Comparison of ENCODE assay signal across 39 cellular contexts in the genomic region with DNA sequence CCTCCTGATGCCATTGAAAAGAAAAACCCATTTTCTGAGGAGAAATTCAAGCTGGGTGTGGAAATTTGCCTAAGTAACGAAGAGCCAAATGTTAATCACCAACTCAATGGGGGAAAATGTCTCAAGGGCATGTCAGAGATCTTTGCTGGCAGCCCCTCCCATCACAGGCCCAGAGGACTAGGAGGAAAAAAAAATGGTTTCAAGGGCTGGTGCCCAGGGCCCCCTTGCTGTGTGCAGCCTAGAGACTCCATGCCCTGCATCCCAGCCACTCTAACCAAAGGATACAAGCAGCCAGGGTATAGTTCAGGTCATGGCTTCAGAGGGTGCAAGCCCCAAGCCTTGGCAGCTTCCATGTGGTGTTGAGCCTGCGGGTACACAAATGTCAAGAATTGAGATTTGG.
"Had no signal": no experiment of that assay in that cellular context is flagged by ENCODE, and none has a peak within 500 bp of the region (broad histone marks: within the 10 kb centered on the region; RNA-seq: fewer than 3 reads in every experiment).

No MANE protein-coding gene starts in this region.

- H3K4me1 Mint-ChIP-seq: activated naive CD4-positive, alpha-beta T cell treated with anti-CD3 and anti-CD28 coated beads, Interleukin-2, amount 10 ng/mL, durations not matched to agents 7 days and 5 days; activated naive CD8-positive, alpha-beta T cell treated with anti-CD3 and anti-CD28 coated beads for 36 hours; activated naive CD8-positive, alpha-beta T cell treated with anti-CD3 and anti-CD28 coated beads, Interleukin-2, amount 10 ng/mL, durations not matched to agents 7 days and 5 days; activated naive CD8-positive, alpha-beta T cell treated with anti-CD3 and anti-CD28 coated beads, Interleukin-2, amount 50 U/mL, for 24 hours; activated T-helper 17 cell treated with anti-CD3 and anti-CD28 coated beads, Interleukin-2, amount 50 U/mL, for 72 hours; brain had no signal

- DNase-seq: activated effector memory CD4-positive, alpha-beta T cell treated with anti-CD3 and anti-CD28 coated beads, Interleukin-2, amount 50 U/mL, for 16 hours; activated effector memory CD4-positive, alpha-beta T cell treated with Interleukin-2 at 50 U/mL for 16 hours; activated gamma-delta T cell; activated gamma-delta T cell treated with Interleukin-2 at 50 U/mL for 16 hours; activated naive CD4-positive, alpha-beta T cell; activated naive CD4-positive, alpha-beta T cell treated with anti-CD3 and anti-CD28 coated beads for 36 hours; activated naive CD4-positive, alpha-beta T cell treated with anti-CD3 and anti-CD28 coated beads, Interleukin-2, amount 10 ng/mL, durations not matched to agents 7 days and 5 days; activated naive CD4-positive, alpha-beta T cell treated with anti-CD3 and anti-CD28 coated beads, Interleukin-2, amount 50 U/mL, for 16 hours; activated naive CD4-positive, alpha-beta T cell treated with Interleukin-2 at 50 U/mL for 16 hours; activated naive CD8-positive, alpha-beta T cell treated with anti-CD3 and anti-CD28 coated beads for 36 hours; activated naive CD8-positive, alpha-beta T cell treated with anti-CD3 and anti-CD28 coated beads, Interleukin-2, amount 10 ng/mL, durations not matched to agents 7 days and 5 days; activated naive CD8-positive, alpha-beta T cell treated with anti-CD3 and anti-CD28 coated beads, Interleukin-2, amount 50 U/mL, for 24 hours; activated T-cell treated with anti-CD3 and anti-CD28 coated beads, Interleukin-2, amount 50 U/mL, for 24 hours; activated T-cell treated with anti-CD3 and anti-CD28 coated beads, Interleukin-2, amount 50 U/mL, for 4 hours; activated T-cell treated with anti-CD3 and anti-CD28 coated beads, Interleukin-2, amount 50 U/mL, for 48 hours; activated T-cell treated with anti-CD3 and anti-CD28 coated beads, Interleukin-2, amount 50 U/mL, for 72 hours; adrenal gland; amniotic stem cell; amygdala; anterior cingulate cortex; aorta; body of pancreas; brain microvascular endothelial cell; caudate nucleus; central memory CD4-positive, alpha-beta T cell; cerebellar nuclear complex had no signal

- FAIRE-seq: astrocyte, bronchial epithelial cell had no signal

- H3K27me3 Mint-ChIP-seq: activated naive CD4-positive, alpha-beta T cell treated with anti-CD3 and anti-CD28 coated beads, Interleukin-2, amount 10 ng/mL, durations not matched to agents 7 days and 5 days; activated naive CD4-positive, alpha-beta T cell treated with anti-CD3 and anti-CD28 coated beads, Interleukin-2, amount 50 U/mL, for 24 hours; activated naive CD8-positive, alpha-beta T cell; activated naive CD8-positive, alpha-beta T cell treated with anti-CD3 and anti-CD28 coated beads for 36 hours; activated naive CD8-positive, alpha-beta T cell treated with anti-CD3 and anti-CD28 coated beads, Interleukin-2, amount 10 ng/mL, durations not matched to agents 7 days and 5 days; activated naive CD8-positive, alpha-beta T cell treated with anti-CD3 and anti-CD28 coated beads, Interleukin-2, amount 50 U/mL, for 24 hours; activated T-cell treated with anti-CD3 and anti-CD28 coated beads, Interleukin-2, amount 50 U/mL, for 24 hours; activated T-helper 17 cell treated with anti-CD3 and anti-CD28 coated beads, Interleukin-2, amount 50 U/mL, for 72 hours; central memory CD8-positive, alpha-beta T cell had no signal

- H3K9me3 ChIP-seq: adrenal gland, body of pancreas had no signal

- H3K4me3 Mint-ChIP-seq: activated naive CD4-positive, alpha-beta T cell treated with anti-CD3 and anti-CD28 coated beads for 36 hours; activated naive CD4-positive, alpha-beta T cell treated with anti-CD3 and anti-CD28 coated beads, Interleukin-2, amount 10 ng/mL, durations not matched to agents 7 days and 5 days; activated naive CD4-positive, alpha-beta T cell treated with anti-CD3 and anti-CD28 coated beads, Interleukin-2, amount 50 U/mL, for 24 hours; activated naive CD8-positive, alpha-beta T cell; activated naive CD8-positive, alpha-beta T cell treated with anti-CD3 and anti-CD28 coated beads for 36 hours; activated naive CD8-positive, alpha-beta T cell treated with anti-CD3 and anti-CD28 coated beads, Interleukin-2, amount 10 ng/mL, durations not matched to agents 7 days and 5 days; activated naive CD8-positive, alpha-beta T cell treated with anti-CD3 and anti-CD28 coated beads, Interleukin-2, amount 50 U/mL, for 24 hours; activated T-cell treated with anti-CD3 and anti-CD28 coated beads, Interleukin-2, amount 50 U/mL, for 24 hours; activated T-cell treated with anti-CD3 and anti-CD28 coated beads, Interleukin-2, amount 50 U/mL, for 4 hours; activated T-cell treated with anti-CD3 and anti-CD28 coated beads, Interleukin-2, amount 50 U/mL, for 72 hours; activated T-helper 1 cell treated with anti-CD3 and anti-CD28 coated beads, Interleukin-12 subunit alpha, Interleukin-12 subunit beta, Interleukin-2, Interleukin-4 antibody, amounts not matched to agents 30 ng/mL and 10 ng/mL and 1 ng/mL, durations not matched to agents 14 hours and 24 hours and 36 hours; activated T-helper 17 cell treated with anti-CD3 and anti-CD28 coated beads, Interleukin-2, amount 50 U/mL, for 72 hours; brain; central memory CD8-positive, alpha-beta T cell had no signal

- H3K4me1 ChIP-seq: adrenal gland, ascending aorta, body of pancreas, breast epithelium had no signal

- H3K27ac Mint-ChIP-seq: activated naive CD4-positive, alpha-beta T cell treated with anti-CD3 and anti-CD28 coated beads for 36 hours; activated naive CD4-positive, alpha-beta T cell treated with anti-CD3 and anti-CD28 coated beads, Interleukin-2, amount 10 ng/mL, durations not matched to agents 7 days and 5 days; activated naive CD4-positive, alpha-beta T cell treated with anti-CD3 and anti-CD28 coated beads, Interleukin-2, amount 50 U/mL, for 24 hours; activated naive CD4-positive, alpha-beta T cell treated with anti-CD3 and anti-CD28 coated beads, Interleukin-2, amount 50 U/mL, for 72 hours; activated naive CD8-positive, alpha-beta T cell; activated naive CD8-positive, alpha-beta T cell treated with anti-CD3 and anti-CD28 coated beads for 36 hours; activated naive CD8-positive, alpha-beta T cell treated with anti-CD3 and anti-CD28 coated beads, Interleukin-2, amount 10 ng/mL, durations not matched to agents 7 days and 5 days; activated naive CD8-positive, alpha-beta T cell treated with anti-CD3 and anti-CD28 coated beads, Interleukin-2, amount 50 U/mL, for 24 hours; activated T-cell treated with anti-CD3 and anti-CD28 coated beads, Interleukin-2, amount 50 U/mL, for 24 hours; activated T-cell treated with anti-CD3 and anti-CD28 coated beads, Interleukin-2, amount 50 U/mL, for 72 hours; activated T-helper 1 cell treated with anti-CD3 and anti-CD28 coated beads, Interleukin-12 subunit alpha, Interleukin-12 subunit beta, Interleukin-2, Interleukin-4 antibody, amounts not matched to agents 30 ng/mL and 10 ng/mL and 1 ng/mL, durations not matched to agents 14 hours and 24 hours and 36 hours; activated T-helper 17 cell treated with anti-CD3 and anti-CD28 coated beads, Interleukin-2, amount 50 U/mL, for 72 hours; activated T-helper 2 cell treated with anti-CD3 and anti-CD28 coated beads, Interferon-gamma antibody, Interleukin-2, Interleukin-4, amounts not matched to agents 10 μg/mL and 5 μg/mL and 100 μg/mL, durations not matched to agents 14 hours and 24 hours and 36 hours; brain had no signal

- H3K27ac ChIP-seq: adrenal gland, ascending aorta, body of pancreas, brain microvascular endothelial cell, breast epithelium, cardiac muscle cell had no signal

- H3K4me3 ChIP-seq: adrenal gland, ascending aorta, body of pancreas, breast epithelium, cardiac muscle cell had no signal

- ATAC-seq: activated naive CD4-positive, alpha-beta T cell treated with anti-CD3 and anti-CD28 coated beads, Interleukin-2, amount 50 U/mL, for 72 hours; activated naive CD8-positive, alpha-beta T cell treated with anti-CD3 and anti-CD28 coated beads, Interleukin-2, amount 50 U/mL, for 24 hours; activated T-cell treated with anti-CD3 and anti-CD28 coated beads, Interleukin-2, amount 50 U/mL, for 4 hours; activated T-cell treated with anti-CD3 and anti-CD28 coated beads, Interleukin-2, amount 50 U/mL, for 72 hours; activated T-helper 17 cell treated with anti-CD3 and anti-CD28 coated beads, Interleukin-2, amount 50 U/mL, for 72 hours; body of pancreas had no signal

- H3K27me3 ChIP-seq: adrenal gland, ascending aorta, body of pancreas, brain microvascular endothelial cell, breast epithelium, cardiac muscle cell had no signal

- H3K36me3 ChIP-seq: adrenal gland, brain microvascular endothelial cell, breast epithelium, cardiac muscle cell had no signal
